In genomic region chr2:11750422-11750821, GRCh38 we compare ENCODE assay signal across 8 cellular contexts. TPM values are rescaled to one million over a fixed set of nuclear protein-coding genes. Genes with fewer than 3 reads are reported as not detected.
DNase-seq lines count a peak whose midpoint lies in the region; ATAC-seq and TF ChIP-seq lines count a peak whose summit lies in the region.

No MANE protein-coding gene starts in this region.

- intact Hi-C loops in A673 (cut with micrococcal nuclease; ENCODE audit: unreplicated experiment) (no loop called here), sigmoid colon (cut with DNase I) (no loop called here)

- no TSS peak for BruUV-seq in A673 (replicated peaks; lab: Mats Ljungman, UMichigan)

- H3K27ac ChIP-seq in A673 (ENCODE audit: low read depth, low read length, poor library complexity, severe bottlenecking) (peak overlapping the region; percentile 48), sigmoid colon (peak overlapping the region in 1 of 4 donors; percentile 54), endodermal cell (ENCODE audit: low read depth, low read length) (no peak overlapping the region)

- H3K4me1 ChIP-seq in A673 (ENCODE audit: insufficient read depth, low read length, poor library complexity, severe bottlenecking): peaks cover 46% of the 10 kb centered on the region
- peaks cover 0 to 65% (median 55%) of the 10 kb centered on the region in 4 donors for H3K4me1 ChIP-seq in sigmoid colon
- peaks cover 16% of the 10 kb centered on the region for H3K4me1 ChIP-seq in endodermal cell (ENCODE audit: control insufficient read depth, insufficient read depth, low read length)

- no peaks in the 10 kb centered on the region for H3K36me3 ChIP-seq in A673 (ENCODE audit: insufficient read depth, low read length, poor library complexity, severe bottlenecking)
- H3K36me3 ChIP-seq in sigmoid colon: no peaks in the 10 kb centered on the region
- no peaks in the 10 kb centered on the region for H3K36me3 ChIP-seq in endodermal cell (ENCODE audit: control insufficient read depth, insufficient read depth, low read length)

- H3K4me3 Mint-ChIP-seq in activated CD4-positive, alpha-beta memory T cell treated with anti-CD3 and anti-CD28 coated beads, Interleukin-2, amount 10 ng/mL, durations not matched to agents 7 days and 5 days: peak overlapping the region; percentile 33
- H3K4me3 Mint-ChIP-seq in naive thymus-derived CD8-positive, alpha-beta T cell: peak overlapping the region in 9 of 10 donors; percentile 36 to 87 (median 67)
- no peak overlapping the region for H3K4me3 Mint-ChIP-seq in endodermal cell

- H3K9me3 ChIP-seq in A673 (ENCODE audit: low read depth, low read length, poor library complexity, severe bottlenecking) (no peaks in the 10 kb centered on the region), sigmoid colon (no peaks in the 10 kb centered on the region), endodermal cell (ENCODE audit: control insufficient read depth, low read length) (no peaks in the 10 kb centered on the region)

- H3K27me3 ChIP-seq in A673 (replicated peaks; ENCODE audit: insufficient read depth, low read depth, low read length, poor library complexity) (no peaks in the 10 kb centered on the region), sigmoid colon (no peaks in the 10 kb centered on the region), endodermal cell (ENCODE audit: control insufficient read depth, insufficient read depth, low read length, poor library complexity, severe bottlenecking) (no peaks in the 10 kb centered on the region)

- H3K36me3 Mint-ChIP-seq in activated CD4-positive, alpha-beta memory T cell treated with anti-CD3 and anti-CD28 coated beads, Interleukin-2, amount 10 ng/mL, durations not matched to agents 7 days and 5 days (ENCODE audit: low read depth): peaks cover 11% of the 10 kb centered on the region
- H3K36me3 Mint-ChIP-seq in naive thymus-derived CD8-positive, alpha-beta T cell: no peaks in the 10 kb centered on the region
- peaks cover 4% of the 10 kb centered on the region for H3K36me3 Mint-ChIP-seq in endodermal cell (ENCODE audit: low read depth)

- H3K9me3 Mint-ChIP-seq in activated CD4-positive, alpha-beta memory T cell treated with anti-CD3 and anti-CD28 coated beads, Interleukin-2, amount 10 ng/mL, durations not matched to agents 7 days and 5 days: no peaks in the 10 kb centered on the region
- no peaks in the 10 kb centered on the region for H3K9me3 Mint-ChIP-seq in naive thymus-derived CD8-positive, alpha-beta T cell
- no peaks in the 10 kb centered on the region for H3K9me3 Mint-ChIP-seq in endodermal cell

- no peak overlapping the region for H3K9ac ChIP-seq in endodermal cell (ENCODE audit: extremely low read depth, low read length, poor library complexity, severe bottlenecking)

- POLR2A ChIA-PET in A673 (lab: Charles Lee; ENCODE audit: low non-redundant PET): no interaction called here
- POLR2A ChIA-PET in activated CD4-positive, alpha-beta memory T cell treated with anti-CD3 and anti-CD28 coated beads, Interleukin-2, amount 10 ng/mL, durations not matched to agents 7 days and 5 days (lab: Charles Lee): interaction anchor here (1.0 to 1.4 kb wide), 3 partner anchors 14 to 29 kb away, joined by 3 to 5 read pairs (median 4); no protein-coding TSS in a partner anchor
- POLR2A ChIA-PET in naive thymus-derived CD8-positive, alpha-beta T cell (lab: Charles Lee): interaction anchor here (0.7 kb wide), 1 partner anchor 16 kb away, joined by 3 read pairs; no protein-coding TSS in a partner anchor

- DNase-seq in A673 (ENCODE audit: low spot score): no peak
- DNase-seq in activated CD4-positive, alpha-beta memory T cell treated with anti-CD3 and anti-CD28 coated beads, Interleukin-2, amount 10 ng/mL, durations not matched to agents 7 days and 5 days: peak; percentile 63
- peak in 8 of 10 donors; percentile 30 to 80 (median 62) for DNase-seq in naive thymus-derived CD8-positive, alpha-beta T cell
- no peak for DNase-seq in sigmoid colon
- DNase-seq in DMS 273 treated with DMSO at 0.1 percent for 48 hours (lab: John Stamatoyannopoulos, UW): no peak
- no peak for DNase-seq in endodermal cell

- TF ChIP-seq POLR2A in sigmoid colon (IDR thresholded peaks at IDR 0.05): no peak

- peak; percentile 21 for ATAC-seq in GM19023 (IDR thresholded peaks at IDR 0.05; ENCODE audit: unreplicated experiment)
- peak; percentile 20 for ATAC-seq in HG03139 (IDR thresholded peaks at IDR 0.05; ENCODE audit: unreplicated experiment)
- peak; percentile 48 to 73 for ATAC-seq in naive thymus-derived CD8-positive, alpha-beta T cell

- WGBS in sigmoid colon, 2 donors: 46 to 73% methylated on average over 5 of the region's 5 CpGs
- 90 to 92% methylated on average over 5 of the region's 5 CpGs for WGBS in endodermal cell (ENCODE audit: insufficient coverage in 1 of 2, insufficient read length in 1 of 2), 2 experiments

- H3K4me1 Mint-ChIP-seq in activated CD4-positive, alpha-beta memory T cell treated with anti-CD3 and anti-CD28 coated beads, Interleukin-2, amount 10 ng/mL, durations not matched to agents 7 days and 5 days: peaks cover 87% of the 10 kb centered on the region
- peaks cover 53 to 90% (median 80%) of the 10 kb centered on the region in 4 donors for H3K4me1 Mint-ChIP-seq in naive thymus-derived CD8-positive, alpha-beta T cell
- H3K4me1 Mint-ChIP-seq in endodermal cell: peaks cover 52% of the 10 kb centered on the region

- peak overlapping the region; percentile 88 for H3K27ac Mint-ChIP-seq in activated CD4-positive, alpha-beta memory T cell treated with anti-CD3 and anti-CD28 coated beads, Interleukin-2, amount 10 ng/mL, durations not matched to agents 7 days and 5 days
- H3K27ac Mint-ChIP-seq in naive thymus-derived CD8-positive, alpha-beta T cell: peak overlapping the region; percentile 82 to 98 (median 92)
- H3K27ac Mint-ChIP-seq in endodermal cell: no peak overlapping the region

- no peaks in the 10 kb centered on the region for H3K27me3 Mint-ChIP-seq in activated CD4-positive, alpha-beta memory T cell treated with anti-CD3 and anti-CD28 coated beads, Interleukin-2, amount 10 ng/mL, durations not matched to agents 7 days and 5 days
- H3K27me3 Mint-ChIP-seq in naive thymus-derived CD8-positive, alpha-beta T cell: no peaks in the 10 kb centered on the region
- H3K27me3 Mint-ChIP-seq in endodermal cell (ENCODE audit: insufficient read depth): peaks cover 32% of the 10 kb centered on the region

- TF ChIP-seq CTCF in A673 (conservative IDR thresholded peaks at IDR 0.05; ENCODE audit: low read depth, low read length): no peak
- no peak for TF ChIP-seq CTCF in sigmoid colon (IDR thresholded peaks at IDR 0.05)
- no peak for TF ChIP-seq CTCF in endodermal cell (conservative IDR thresholded peaks at IDR 0.05)

- CTCF ChIA-PET in A673 (lab: Charles Lee): no interaction called here
- CTCF ChIA-PET in activated CD4-positive, alpha-beta memory T cell treated with anti-CD3 and anti-CD28 coated beads, Interleukin-2, amount 10 ng/mL, durations not matched to agents 7 days and 5 days (lab: Charles Lee): interaction anchor here (0.9 to 2.4 kb wide), 4 partner anchors 11 to 57 kb away, joined by 3 to 20 read pairs (median 9); no protein-coding TSS in a partner anchor

- no peak overlapping the region for H3K4me3 ChIP-seq in A673 (ENCODE audit: low read depth, low read length, poor library complexity, severe bottlenecking)
- H3K4me3 ChIP-seq in sigmoid colon: no peak overlapping the region
- no peak overlapping the region for H3K4me3 ChIP-seq in endodermal cell (ENCODE audit: low read length)

- no peak for TF ChIP-seq EP300 in sigmoid colon (IDR thresholded peaks at IDR 0.05)

RNA-seq across cellular contexts. Expression of gene LPIN1, which starts 4.0 kb away (rescaled TPM):
- total RNA-seq in A673 (2021): 35.2 and 38.5 TPM in 2 replicates
- 10 to 100 TPM; 54.0 to 57.8 TPM for total RNA-seq in activated CD4-positive, alpha-beta memory T cell treated with anti-CD3 and anti-CD28 coated beads, Interleukin-2, amount 10 ng/mL, durations not matched to agents 7 days and 5 days
- total RNA-seq in naive thymus-derived CD8-positive, alpha-beta T cell: 10 to 100 TPM; 76.1 to 82.4 TPM
- 10 to 100 TPM; 15.7 to 27.5 (median 19.9) TPM for polyA plus RNA-seq in naive thymus-derived CD8-positive, alpha-beta T cell
- 10 to 100 TPM; 27.5 to 37.4 (median 30.6) TPM for total RNA-seq in sigmoid colon
- polyA plus RNA-seq in sigmoid colon: 10 to 100 TPM in 1 of 3 donors, 1 to 10 TPM in 2; 4.2 to 29.2 (median 4.9) TPM
- total RNA-seq in endodermal cell: 10 to 100 TPM; 23.9 to 24.3 TPM
- polyA plus RNA-seq in endodermal cell (2013, experiment 1 of 2): 20.8 TPM
- 17.4 TPM for polyA plus RNA-seq in endodermal cell (2013, experiment 2 of 2)

Comparison
In these comparisons a context has a peak if more than half of its experiments do, and no peak if none do; other contexts are left out.
1. DNase-seq: peak in activated CD4-positive, alpha-beta memory T cell treated with anti-CD3 and anti-CD28 coated beads, Interleukin-2, amount 10 ng/mL, durations not matched to agents 7 days and 5 days (single experiment) and naive thymus-derived CD8-positive, alpha-beta T cell (8 of 10); none in A673 (single experiment), sigmoid colon (single experiment), DMS 273 treated with DMSO at 0.1 percent for 48 hours (single experiment) and endodermal cell (single experiment).
2. Peak in every context shown above with its lines, with median percentiles within 50 percentile points of each other: ATAC-seq.